Comparison of ENCODE assay signal across 23 cellular contexts in genomic region chr1:195604287-195604686, GRCh38.
DNase-seq lines count a peak whose midpoint lies in the region; ATAC-seq, FAIRE-seq and TF ChIP-seq lines count a peak whose summit lies in the region.
"Had no signal": no experiment of that assay in that cellular context is flagged by ENCODE, and none has a peak within 500 bp of the region (broad histone marks: within the 10 kb centered on the region; RNA-seq: fewer than 3 reads in every experiment).

No MANE protein-coding gene starts in this region.

- H3K9me3 ChIP-seq in astrocyte (ENCODE audit: insufficient read depth, low read depth, low read length): no peaks in the 10 kb centered on the region
- peaks cover 0 to 3% (median 0%) of the 10 kb centered on the region in 4 donors for H3K9me3 ChIP-seq in sigmoid colon
- H3K9me3 ChIP-seq: MG63, thoracic aorta had no signal

- FAIRE-seq in astrocyte (lab: Jason Lieb, UNC): peak; percentile 69
- FAIRE-seq: H1 had no signal

- no peak overlapping the region for H3K27ac Mint-ChIP-seq in astrocyte (ENCODE audit: unreplicated experiment)
- H3K27ac Mint-ChIP-seq: activated naive CD4-positive, alpha-beta T cell treated with anti-CD3 and anti-CD28 coated beads, Interleukin-2, amount 10 ng/mL, durations not matched to agents 7 days and 5 days had no signal

- TF ChIP-seq POLR2A in sigmoid colon (IDR thresholded peaks at IDR 0.05): no peak

- TF ChIP-seq CTCF in astrocyte (IDR thresholded peaks at IDR 0.05; ENCODE audit: insufficient read depth, low read depth, low read length): no peak
- TF ChIP-seq CTCF in sigmoid colon (IDR thresholded peaks at IDR 0.05): no peak

- peak overlapping the region; percentile 29 for H3K4me2 ChIP-seq in astrocyte (ENCODE audit: low read length)
- H3K4me2 ChIP-seq: smooth muscle cell had no signal

- ATAC-seq in GM18520 (IDR thresholded peaks at IDR 0.05; ENCODE audit: unreplicated experiment): no peak
- ATAC-seq in GM21717 (IDR thresholded peaks at IDR 0.05; ENCODE audit: unreplicated experiment): no peak

- no peaks in the 10 kb centered on the region for H4K20me1 ChIP-seq in astrocyte (ENCODE audit: insufficient read depth, low read length)

- TF ChIP-seq EP300 in sigmoid colon (IDR thresholded peaks at IDR 0.05): no peak

- no peaks in the 10 kb centered on the region for H3K9me3 Mint-ChIP-seq in astrocyte (ENCODE audit: unreplicated experiment)

- no peak overlapping the region for H2AFZ ChIP-seq in astrocyte (ENCODE audit: low read depth, low read length)
- H2AFZ ChIP-seq: parathyroid adenoma had no signal

- H3K4me3 Mint-ChIP-seq in astrocyte (ENCODE audit: unreplicated experiment): no peak overlapping the region
- H3K4me3 Mint-ChIP-seq: activated naive CD4-positive, alpha-beta T cell treated with anti-CD3 and anti-CD28 coated beads, Interleukin-2, amount 10 ng/mL, durations not matched to agents 7 days and 5 days had no signal

- intact Hi-C loops in sigmoid colon (cut with DNase I): no loop called here

- H3K36me3 ChIP-seq in astrocyte (ENCODE audit: insufficient read depth, low read length) (peaks cover 2% of the 10 kb centered on the region), sigmoid colon (no peaks in the 10 kb centered on the region)
- H3K36me3 ChIP-seq: MG63, thoracic aorta had no signal

- H3K4me1 ChIP-seq in astrocyte (ENCODE audit: insufficient read depth, low read length) (no peaks in the 10 kb centered on the region), sigmoid colon (no peaks in the 10 kb centered on the region)
- H3K4me1 ChIP-seq: parathyroid adenoma had no signal

- H3K27ac ChIP-seq in astrocyte (ENCODE audit: low read depth, low read length) (peak overlapping the region; percentile 84), sigmoid colon (no peak overlapping the region)
- H3K27ac ChIP-seq: parathyroid adenoma, SK-N-MC, thoracic aorta had no signal

- H3K27me3 ChIP-seq in astrocyte (ENCODE audit: insufficient read depth, low read length) (no peaks in the 10 kb centered on the region), sigmoid colon (no peaks in the 10 kb centered on the region)
- H3K27me3 ChIP-seq: MG63 had no signal

- no peaks in the 10 kb centered on the region for H3K27me3 Mint-ChIP-seq in astrocyte (ENCODE audit: low read depth, unreplicated experiment)
- H3K27me3 Mint-ChIP-seq: activated naive CD4-positive, alpha-beta T cell treated with anti-CD3 and anti-CD28 coated beads, Interleukin-2, amount 10 ng/mL, durations not matched to agents 7 days and 5 days had no signal

- no peaks in the 10 kb centered on the region for H3K79me2 ChIP-seq in astrocyte (ENCODE audit: insufficient read depth, low read length)
- H3K79me2 ChIP-seq: parathyroid adenoma had no signal

- peaks cover 1% of the 10 kb centered on the region for H3K4me1 Mint-ChIP-seq in astrocyte (ENCODE audit: low read depth, unreplicated experiment)
- H3K4me1 Mint-ChIP-seq: activated naive CD4-positive, alpha-beta T cell treated with anti-CD3 and anti-CD28 coated beads, Interleukin-2, amount 10 ng/mL, durations not matched to agents 7 days and 5 days had no signal

- H3K4me3 ChIP-seq in astrocyte (ENCODE audit: insufficient read depth, low read depth, low read length): no peak overlapping the region
- no peak overlapping the region for H3K4me3 ChIP-seq in sigmoid colon
- H3K4me3 ChIP-seq: MG63, SK-N-MC, smooth muscle cell, thoracic aorta had no signal

- no peaks in the 10 kb centered on the region for H3K36me3 Mint-ChIP-seq in astrocyte (ENCODE audit: low read depth, unreplicated experiment)
- H3K36me3 Mint-ChIP-seq: activated naive CD4-positive, alpha-beta T cell treated with anti-CD3 and anti-CD28 coated beads, Interleukin-2, amount 10 ng/mL, durations not matched to agents 7 days and 5 days had no signal

- H3K9ac ChIP-seq in astrocyte (ENCODE audit: low read length): peak overlapping the region; percentile 53
- H3K9ac ChIP-seq: parathyroid adenoma had no signal

- 93 to 97% methylated on average over 1 of the region's 1 CpG for WGBS in sigmoid colon, 2 donors

- peak; percentile 7 for DNase-seq in AG20443 (ENCODE audit: low spot score)
- DNase-seq in HS-5 (ENCODE audit: low read depth): peak; percentile 92
- DNase-seq in astrocyte (ENCODE audit: low read depth): peak; percentile 79
- peak; percentile 41 for DNase-seq in kidney glomerular epithelial cell (lab: John Stamatoyannopoulos, UW)
- DNase-seq in NAMALWA (ENCODE audit: low spot score): no peak
- no peak for DNase-seq in sigmoid colon
- DNase-seq: activated CD4-positive, alpha-beta T cell treated with anti-CD3 and anti-CD28 coated beads, Interleukin-2, amount 50 U/mL, for 1 hour; activated naive CD4-positive, alpha-beta T cell treated with anti-CD3 and anti-CD28 coated beads, Interleukin-2, amount 10 ng/mL, durations not matched to agents 7 days and 5 days; activated T-cell treated with anti-CD3 and anti-CD28 coated beads for 4 hours; C1 segment of cervical spinal cord; caudate nucleus; DND-41; effector CD4-positive, alpha-beta T cell; MG63; NCI-H187; NCI-H510A treated with DMSO at 0.1 percent for 48 hours had no signal

Comparison
In these comparisons a context has a peak if more than half of its experiments do, and no peak if none do; other contexts are left out.
1. DNase-seq: peak in AG20443 (single experiment), HS-5 (single experiment), astrocyte (single experiment) and kidney glomerular epithelial cell (single experiment); none in NAMALWA (single experiment) and sigmoid colon (single experiment).